In the genomic region with DNA sequence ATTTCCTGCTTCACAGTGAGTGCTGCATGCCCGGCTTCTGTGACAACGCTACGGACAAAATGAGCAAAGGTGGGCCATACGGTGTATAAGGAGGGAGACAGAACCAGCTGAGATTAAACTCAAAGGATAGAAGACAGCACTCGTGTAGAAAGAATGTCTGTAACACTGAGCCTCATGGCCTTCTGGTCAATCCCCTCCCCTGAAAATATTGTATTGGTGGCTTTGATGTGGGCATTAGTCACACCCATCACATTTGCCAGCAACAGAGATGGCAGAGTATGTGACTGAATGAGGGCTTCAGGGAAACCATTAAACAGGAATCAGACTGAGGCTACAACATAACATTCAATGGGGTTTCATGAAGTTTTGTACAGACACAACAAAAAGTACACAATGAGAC, we compare ENCODE assay signal across 2 cellular contexts.
TF ChIP-seq lines count a peak whose summit lies in the region.

No MANE protein-coding gene starts in this region.

TF ChIP-seq in GM12891, 5 proteins besides CTCF, POLR2A, EP300 and RAD21 (continued from another document):
- TF ChIP-seq PAX5 (IDR thresholded peaks at IDR 0.05; ENCODE audit: insufficient read depth, low read length, severe bottlenecking): no peak
- TF ChIP-seq POU2F2 (IDR thresholded peaks at IDR 0.05; ENCODE audit: low read depth, low read length): no peak
- no peak for TF ChIP-seq TAF1 (IDR thresholded peaks at IDR 0.05; ENCODE audit: low read depth, low read length)

TF ChIP-seq in HepG2, 621 proteins besides CTCF, POLR2A, EP300 and RAD21:
- TF ChIP-seq GMEB2 (CRISPR knock-in tag; IDR thresholded peaks at IDR 0.05; ENCODE audit: low read depth) (no peak), KLF9 (CRISPR knock-in tag; IDR thresholded peaks at IDR 0.05; ENCODE audit: low read depth) (no peak), NR2C2 (CRISPR knock-in tag; IDR thresholded peaks at IDR 0.05; ENCODE audit: borderline replicate concordance) (no peak), CBX5 (CRISPR knock-in tag; IDR thresholded peaks at IDR 0.05; ENCODE audit: borderline replicate concordance) (no peak), SMAD1 (CRISPR knock-in tag; IDR thresholded peaks at IDR 0.05; ENCODE audit: borderline replicate concordance, low read depth) (no peak), KLF6 (CRISPR knock-in tag; IDR thresholded peaks at IDR 0.05) (no peak), RNF2 (conservative IDR thresholded peaks at IDR 0.05; ENCODE audit: low read depth) (no peak), ZNF333 (CRISPR knock-in tag; IDR thresholded peaks at IDR 0.05; ENCODE audit: borderline replicate concordance) (no peak), NKX3-1 (CRISPR knock-in tag; IDR thresholded peaks at IDR 0.05) (no peak), ZNF781 (CRISPR knock-in tag; IDR thresholded peaks at IDR 0.05; ENCODE audit: borderline replicate concordance, not compliant biosample characterization) (no peak), ZNF468 (CRISPR knock-in tag; IDR thresholded peaks at IDR 0.05) (no peak), ZNF652 (CRISPR knock-in tag; IDR thresholded peaks at IDR 0.05; ENCODE audit: borderline replicate concordance, low read depth) (no peak), ZNF777 (CRISPR knock-in tag; IDR thresholded peaks at IDR 0.05) (no peak), BRD4 (CRISPR knock-in tag; IDR thresholded peaks at IDR 0.05) (no peak), FOSL1 (CRISPR knock-in tag; IDR thresholded peaks at IDR 0.05; ENCODE audit: borderline replicate concordance) (no peak)
- TF ChIP-seq, protein P1, sequence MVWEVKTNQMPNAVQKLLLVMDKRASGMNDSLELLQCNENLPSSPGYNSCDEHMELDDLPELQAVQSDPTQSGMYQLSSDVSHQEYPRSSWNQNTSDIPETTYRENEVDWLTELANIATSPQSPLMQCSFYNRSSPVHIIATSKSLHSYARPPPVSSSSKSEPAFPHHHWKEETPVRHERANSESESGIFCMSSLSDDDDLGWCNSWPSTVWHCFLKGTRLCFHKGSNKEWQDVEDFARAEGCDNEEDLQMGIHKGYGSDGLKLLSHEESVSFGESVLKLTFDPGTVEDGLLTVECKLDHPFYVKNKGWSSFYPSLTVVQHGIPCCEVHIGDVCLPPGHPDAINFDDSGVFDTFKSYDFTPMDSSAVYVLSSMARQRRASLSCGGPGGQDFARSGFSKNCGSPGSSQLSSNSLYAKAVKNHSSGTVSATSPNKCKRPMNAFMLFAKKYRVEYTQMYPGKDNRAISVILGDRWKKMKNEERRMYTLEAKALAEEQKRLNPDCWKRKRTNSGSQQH (CRISPR knock-in tag; IDR thresholded peaks at IDR 0.05; ENCODE audit: low read depth): no peak
